In genomic region chr11:95608093-95608492, GRCh38 we compare ENCODE assay signal across 22 cellular contexts.
"Had no signal": no experiment of that assay in that cellular context is flagged by ENCODE, and none has a peak within 500 bp of the region (broad histone marks: within the 10 kb centered on the region; RNA-seq: fewer than 3 reads in every experiment).

No MANE protein-coding gene starts in this region.

- DNase-seq: activated CD4-positive, alpha-beta T cell treated with anti-CD3 and anti-CD28 coated beads for 48 hours; activated CD4-positive, alpha-beta T cell treated with anti-CD3 and anti-CD28 coated beads, Interleukin-2, amount 50 U/mL, for 48 hours; activated CD8-positive, alpha-beta memory T cell treated with anti-CD3 and anti-CD28 coated beads for 24 hours; activated effector memory CD4-positive, alpha-beta T cell treated with anti-CD3 and anti-CD28 coated beads, Interleukin-2, amount 50 U/mL, for 16 hours; activated naive CD4-positive, alpha-beta T cell treated with anti-CD3 and anti-CD28 coated beads, Interleukin-2, amount 50 U/mL, for 16 hours; amygdala; central memory CD4-positive, alpha-beta T cell; foreskin keratinocyte; left lung; mucosa of descending colon; nucleus accumbens; stimulated activated naive CD4-positive, alpha-beta T cell; T-helper 9 cell; tibial artery had no signal

- H3K9me3 ChIP-seq: breast epithelium, left lung, mucosa of descending colon, right atrium auricular region, suprapubic skin, tibial artery had no signal

- H3K36me3 ChIP-seq: breast epithelium, left lung, right atrium auricular region, suprapubic skin, tibial artery had no signal

- H3K4me3 ChIP-seq: breast epithelium, left lung, lung, mucosa of descending colon, right atrium auricular region, suprapubic skin, tibial artery had no signal

- ATAC-seq: activated CD4-positive, CD25-positive, alpha-beta regulatory T cell treated with anti-CD3 and anti-CD28 coated beads, Interleukin-2, amount 50 U/mL, for 24 hours; foreskin keratinocyte; left lung; mucosa of descending colon had no signal

- H3K4me1 Mint-ChIP-seq: nephron had no signal

- H3K9me3 Mint-ChIP-seq: nephron had no signal

- H3K4me1 ChIP-seq: breast epithelium, foreskin keratinocyte, left lung, right atrium auricular region, suprapubic skin, tibial artery had no signal

- H3K27me3 ChIP-seq: breast epithelium, foreskin keratinocyte, left lung, right atrium auricular region, suprapubic skin, tibial artery had no signal

- H3K4me3 Mint-ChIP-seq: nephron had no signal

- H3K27ac Mint-ChIP-seq: nephron had no signal

- H3K27ac ChIP-seq: breast epithelium, foreskin keratinocyte, left lung, parathyroid adenoma, right atrium auricular region, suprapubic skin, tibial artery, VCaP had no signal
